In genomic region chr11:16511109-16511806, GRCh38 we compare ENCODE assay signal across 14 cellular contexts.
DNase-seq lines count a peak whose midpoint lies in the region; ATAC-seq, FAIRE-seq and TF ChIP-seq lines count a peak whose summit lies in the region.
"Had no signal": no experiment of that assay in that cellular context is flagged by ENCODE, and none has a peak within 500 bp of the region (broad histone marks: within the 10 kb centered on the region; RNA-seq: fewer than 3 reads in every experiment).

No MANE protein-coding gene starts in this region.

- H3K9me3 Mint-ChIP-seq in nephron = peaks cover 15% of the 10 kb centered on the region
- H3K9me3 Mint-ChIP-seq in stimulated activated naive B cell treated with anti-CD40 and anti-IgM and Interleukin-4, amounts not matched to agents 10 μg/mL and 1 μg/mL and 100 μg/mL, for 72 hours = peaks cover 6 to 11% of the 10 kb centered on the region in 2 donors

- no peak for FAIRE-seq in bronchial epithelial cell (lab: Jason Lieb, UNC)
- FAIRE-seq in frontal cortex (lab: Jason Lieb, UNC) = no peak

- H3K4me3 ChIP-seq in bronchial epithelial cell (ENCODE audit: low read depth, low read length) = no peak overlapping the region
- H3K4me3 ChIP-seq: skin epidermis had no signal

- H3K4me3 Mint-ChIP-seq in nephron = no peak overlapping the region
- no peak overlapping the region for H3K4me3 Mint-ChIP-seq in stimulated activated naive B cell treated with anti-CD40 and anti-IgM and Interleukin-4, amounts not matched to agents 10 μg/mL and 1 μg/mL and 100 μg/mL, for 72 hours
- H3K4me3 Mint-ChIP-seq: activated naive CD8-positive, alpha-beta T cell treated with anti-CD3 and anti-CD28 coated beads, Interleukin-2, amount 10 ng/mL, durations not matched to agents 7 days and 5 days; effector memory CD8-positive, alpha-beta T cell; naive B cell; T-helper 2 cell treated with Interferon-gamma antibody and Interleukin-4, amounts not matched to agents 5 μg/mL and 100 μg/mL, for 36 hours had no signal

- H3K27me3 ChIP-seq in bronchial epithelial cell (ENCODE audit: control insufficient read depth, insufficient read depth, low read length) = no peaks in the 10 kb centered on the region

- H3K36me3 ChIP-seq in bronchial epithelial cell (ENCODE audit: control insufficient read depth, insufficient read depth, low read length) = no peaks in the 10 kb centered on the region

- no peak for TF ChIP-seq CTCF in bronchial epithelial cell (IDR thresholded peaks at IDR 0.05; ENCODE audit: insufficient read depth, low read length, severe bottlenecking)
- no peak for TF ChIP-seq CTCF in nephron (IDR thresholded peaks at IDR 0.05; ENCODE audit: unreplicated experiment in 3 of 3)

- no peak for ATAC-seq in stimulated activated naive B cell treated with anti-CD40 and anti-IgM and Interleukin-4, amounts not matched to agents 10 μg/mL and 1 μg/mL and 100 μg/mL, for 72 hours (replicated peaks)
- ATAC-seq: effector memory CD8-positive, alpha-beta T cell had no signal

- H3K36me3 Mint-ChIP-seq in nephron (ENCODE audit: low read depth) = peaks cover 10% of the 10 kb centered on the region
- H3K36me3 Mint-ChIP-seq in stimulated activated naive B cell treated with anti-CD40 and anti-IgM and Interleukin-4, amounts not matched to agents 10 μg/mL and 1 μg/mL and 100 μg/mL, for 72 hours = no peaks in the 10 kb centered on the region
- H3K36me3 Mint-ChIP-seq: activated naive CD8-positive, alpha-beta T cell treated with anti-CD3 and anti-CD28 coated beads, Interleukin-2, amount 10 ng/mL, durations not matched to agents 7 days and 5 days had no signal

- H3K4me1 Mint-ChIP-seq in nephron = no peaks in the 10 kb centered on the region
- no peaks in the 10 kb centered on the region for H3K4me1 Mint-ChIP-seq in stimulated activated naive B cell treated with anti-CD40 and anti-IgM and Interleukin-4, amounts not matched to agents 10 μg/mL and 1 μg/mL and 100 μg/mL, for 72 hours
- H3K4me1 Mint-ChIP-seq: activated naive CD8-positive, alpha-beta T cell treated with anti-CD3 and anti-CD28 coated beads, Interleukin-2, amount 10 ng/mL, durations not matched to agents 7 days and 5 days; naive B cell had no signal

- DNase-seq in Daoy (ENCODE audit: low read depth) (peak; percentile 66), M059J (ENCODE audit: low read depth) (peak; percentile 1), bronchial epithelial cell (ENCODE audit: low read depth) (peak; percentile 98), frontal cortex (ENCODE audit: low spot score in 2 of 2) (no peak), GM19240 (ENCODE audit: insufficient read length, low spot score) (no peak)
- DNase-seq in activated CD4-positive, alpha-beta T cell treated with anti-CD3 and anti-CD28 coated beads for 48 hours = no peak
- no peak for DNase-seq in stimulated activated naive B cell treated with anti-CD40 and anti-IgM and Interleukin-4, amounts not matched to agents 10 μg/mL and 1 μg/mL and 100 μg/mL, for 72 hours
- DNase-seq: activated naive CD8-positive, alpha-beta T cell treated with anti-CD3 and anti-CD28 coated beads, Interleukin-2, amount 10 ng/mL, durations not matched to agents 7 days and 5 days; effector memory CD8-positive, alpha-beta T cell; naive B cell; NCI-H1048 had no signal

- H3K27me3 Mint-ChIP-seq in nephron (ENCODE audit: low read depth) = no peaks in the 10 kb centered on the region
- no peaks in the 10 kb centered on the region for H3K27me3 Mint-ChIP-seq in stimulated activated naive B cell treated with anti-CD40 and anti-IgM and Interleukin-4, amounts not matched to agents 10 μg/mL and 1 μg/mL and 100 μg/mL, for 72 hours
- H3K27me3 Mint-ChIP-seq: activated naive CD8-positive, alpha-beta T cell treated with anti-CD3 and anti-CD28 coated beads, Interleukin-2, amount 10 ng/mL, durations not matched to agents 7 days and 5 days; effector memory CD8-positive, alpha-beta T cell; naive B cell had no signal

- H3K27ac Mint-ChIP-seq in nephron = peak overlapping the region; percentile 7 to 77 (median 76)
- H3K27ac Mint-ChIP-seq in stimulated activated naive B cell treated with anti-CD40 and anti-IgM and Interleukin-4, amounts not matched to agents 10 μg/mL and 1 μg/mL and 100 μg/mL, for 72 hours = no peak overlapping the region
- H3K27ac Mint-ChIP-seq: activated naive CD8-positive, alpha-beta T cell treated with anti-CD3 and anti-CD28 coated beads, Interleukin-2, amount 10 ng/mL, durations not matched to agents 7 days and 5 days; effector memory CD8-positive, alpha-beta T cell; naive B cell; T-helper 2 cell treated with Interferon-gamma antibody and Interleukin-4, amounts not matched to agents 5 μg/mL and 100 μg/mL, for 36 hours had no signal

Comparison
In these comparisons a context has a peak if more than half of its experiments do, and no peak if none do; other contexts are left out.
1. DNase-seq: peak in Daoy (single experiment), M059J (single experiment) and bronchial epithelial cell (single experiment); none in frontal cortex (0 of 2), activated CD4-positive, alpha-beta T cell treated with anti-CD3 and anti-CD28 coated beads for 48 hours (single experiment), GM19240 (single experiment) and stimulated activated naive B cell treated with anti-CD40 and anti-IgM and Interleukin-4, amounts not matched to agents 10 μg/mL and 1 μg/mL and 100 μg/mL, for 72 hours (single experiment).